Comparison of ENCODE assay signal across 12 cellular contexts in genomic region chr3:81788650-81789049, GRCh38. TPM values are rescaled to one million over a fixed set of nuclear protein-coding genes. Genes with fewer than 3 reads are reported as not detected.
DNase-seq lines count a peak whose midpoint lies in the region; ATAC-seq, FAIRE-seq and TF ChIP-seq lines count a peak whose summit lies in the region.
"Had no signal": no experiment of that assay in that cellular context is flagged by ENCODE, and none has a peak within 500 bp of the region (broad histone marks: within the 10 kb centered on the region; RNA-seq: fewer than 3 reads in every experiment).

No MANE protein-coding gene starts in this region.

- 45% methylated on average over 2 of the region's 2 CpGs for WGBS in SK-N-SH (ENCODE audit: low lambda C conversion rate)
- WGBS in gastroesophageal sphincter (ENCODE audit: low coverage in 1 of 2), 2 donors: 15 to 52% methylated on average over 2 of the region's 2 CpGs

- H3K4me2 ChIP-seq in SK-N-SH: no peak overlapping the region

- ATAC-seq in HG02759 (IDR thresholded peaks at IDR 0.05; ENCODE audit: unreplicated experiment): peak; percentile 87
- peak; percentile 61 for ATAC-seq in HG03521 (IDR thresholded peaks at IDR 0.05; ENCODE audit: unreplicated experiment)
- no peak for ATAC-seq in gastroesophageal sphincter
- ATAC-seq: effector memory CD8-positive, alpha-beta T cell; HCT116 had no signal

- H2AFZ ChIP-seq in SK-N-SH (ENCODE audit: low read depth): no peak overlapping the region

- H3K4me1 ChIP-seq in SK-N-SH (ENCODE audit: control insufficient read depth in 1 of 2, insufficient read depth in 2 of 2, low read depth in 1 of 2, low read length in 1 of 2) (no peaks in the 10 kb centered on the region), gastroesophageal sphincter (no peaks in the 10 kb centered on the region)

- no peak overlapping the region for H3K9ac ChIP-seq in SK-N-SH

- H3K9me3 ChIP-seq in SK-N-SH (no peaks in the 10 kb centered on the region), gastroesophageal sphincter (no peaks in the 10 kb centered on the region)

- H3K27me3 ChIP-seq in SK-N-SH (ENCODE audit: insufficient read depth): no peaks in the 10 kb centered on the region
- H3K27me3 ChIP-seq in gastroesophageal sphincter: no peaks in the 10 kb centered on the region

- H3K9me2 ChIP-seq in SK-N-SH: no peaks in the 10 kb centered on the region

- DNase-seq in GM19239 (ENCODE audit: insufficient read length, low spot score): no peak
- no peak for DNase-seq in activated CD8-positive, alpha-beta memory T cell treated with anti-CD3 and anti-CD28 coated beads, Interleukin-2, amount 50 U/mL, for 4 hours
- no peak for DNase-seq in medulla oblongata (ENCODE audit: extremely low spot score)
- no peak for DNase-seq in SK-N-SH
- DNase-seq: activated CD4-positive, alpha-beta memory T cell treated with anti-CD3 and anti-CD28 coated beads, Interleukin-2, amount 10 ng/mL, durations not matched to agents 7 days and 5 days; DND-41; effector memory CD8-positive, alpha-beta T cell; NCI-H526 had no signal

- peak; percentile 66 for FAIRE-seq in GM19239 (lab: Jason Lieb, UNC)

- TF ChIP-seq CTCF in SK-N-SH (IDR thresholded peaks at IDR 0.05): no peak
- no peak for TF ChIP-seq CTCF in gastroesophageal sphincter (IDR thresholded peaks at IDR 0.05)

- POLR2A ChIA-PET in SK-N-SH (lab: Yijun Ruan, JAX): no interaction called here

- TF ChIP-seq RAD21 in SK-N-SH (IDR thresholded peaks at IDR 0.05; ENCODE audit: low read length): no peak

- no peak for TF ChIP-seq POLR2A in gastroesophageal sphincter (IDR thresholded peaks at IDR 0.05)

- no peak for TF ChIP-seq EP300 in SK-N-SH (IDR thresholded peaks at IDR 0.05; ENCODE audit: borderline replicate concordance in 1 of 2, low read depth in 1 of 2, low read length in 1 of 2)
- no peak for TF ChIP-seq EP300 in gastroesophageal sphincter (IDR thresholded peaks at IDR 0.05)

- H4K20me1 ChIP-seq in SK-N-SH (ENCODE audit: insufficient read depth): no peaks in the 10 kb centered on the region

- H3K36me3 ChIP-seq in SK-N-SH (replicated peaks in 1 of 2; ENCODE audit: control insufficient read depth in 1 of 2, insufficient read depth in 2 of 2, low read length in 1 of 2) (no peaks in the 10 kb centered on the region), gastroesophageal sphincter (no peaks in the 10 kb centered on the region)

- no peaks in the 10 kb centered on the region for H3K79me2 ChIP-seq in SK-N-SH (ENCODE audit: insufficient read depth)

- no peaks in the 10 kb centered on the region for H3F3A ChIP-seq in SK-N-SH (replicated peaks; ENCODE audit: insufficient read depth)

- CTCF ChIA-PET in SK-N-SH (lab: Yijun Ruan, JAX): no interaction called here

- H3K4me3 ChIP-seq in SK-N-SH (ENCODE audit: low read depth in 2 of 2, low read length in 1 of 2) (no peak overlapping the region), gastroesophageal sphincter (no peak overlapping the region)

- H3K27ac ChIP-seq in SK-N-SH (ENCODE audit: low read depth in 2 of 2, low read length in 1 of 2) (no peak overlapping the region), gastroesophageal sphincter (no peak overlapping the region)

TF ChIP-seq in SK-N-SH, 30 proteins besides CTCF, POLR2A, EP300 and RAD21:
- TF ChIP-seq USF2 (IDR thresholded peaks at IDR 0.05; ENCODE audit: borderline replicate concordance, low read depth, low read length) (no peak), EZH2phosphoT487 (IDR thresholded peaks at IDR 0.05; ENCODE audit: borderline replicate concordance, low read depth) (no peak), RFX5 (IDR thresholded peaks at IDR 0.05; ENCODE audit: low read length) (no peak), RXRA (IDR thresholded peaks at IDR 0.05; ENCODE audit: borderline replicate concordance, low read depth) (no peak), SMC3 (IDR thresholded peaks at IDR 0.05; ENCODE audit: low read depth, low read length) (no peak), FOXM1 (IDR thresholded peaks at IDR 0.05; ENCODE audit: low read depth) (no peak), MEF2A (IDR thresholded peaks at IDR 0.05; ENCODE audit: borderline replicate concordance, low read depth) (no peak), MXI1 (IDR thresholded peaks at IDR 0.05; ENCODE audit: low read depth, low read length) (no peak), FOSL2 (IDR thresholded peaks at IDR 0.05; ENCODE audit: borderline replicate concordance, low read depth) (no peak), GATA2 (CRISPR knock-in tag; IDR thresholded peaks at IDR 0.05) (no peak), FOXJ3 (CRISPR knock-in tag; IDR thresholded peaks at IDR 0.05) (no peak), YY1 (IDR thresholded peaks at IDR 0.05; ENCODE audit: low read depth) (no peak), NRF1 (IDR thresholded peaks at IDR 0.05; ENCODE audit: low read depth, low read length) (no peak), REST (IDR thresholded peaks at IDR 0.05; ENCODE audit: low read depth, low read length) (no peak), TCF12 (IDR thresholded peaks at IDR 0.05) (no peak), ZBTB33 (IDR thresholded peaks at IDR 0.05; ENCODE audit: borderline replicate concordance, low read depth) (no peak), CHD2 (IDR thresholded peaks at IDR 0.05; ENCODE audit: low read length, partially characterized antibody) (no peak), POLR2AphosphoS5 (IDR thresholded peaks at IDR 0.05; ENCODE audit: low read depth, low read length) (no peak), IRF3 (IDR thresholded peaks at IDR 0.05; ENCODE audit: low read depth, low read length) (no peak)

RNA-seq across cellular contexts. Expression of gene GBE1, which starts 27.2 kb away (rescaled TPM):
- 14.2 and 18.6 TPM in 2 replicates for polyA plus RNA-seq in SK-N-SH (2012; rRNA removed)
- polyA plus RNA-seq in SK-N-SH (2012; cell fraction: cytosol; rRNA removed): 21.9 and 22.4 TPM in 2 replicates
- 6.4 and 17.7 TPM in 2 replicates for polyA plus RNA-seq in SK-N-SH (2012; cell fraction: nucleus; rRNA removed)
- 10 to 100 TPM; 23.3 to 59.4 (median 27.2) TPM for total RNA-seq in gastroesophageal sphincter
